26 cellular contexts compared by ENCODE assay signal in genomic region chr4:40378619-40379018, GRCh38. TPM values are rescaled to one million over a fixed set of nuclear protein-coding genes. Genes with fewer than 3 reads are reported as not detected.
"Had no signal": no experiment of that assay in that cellular context is flagged by ENCODE, and none has a peak within 500 bp of the region (broad histone marks: within the 10 kb centered on the region; RNA-seq: fewer than 3 reads in every experiment).

No MANE protein-coding gene starts in this region.

- H3K27ac ChIP-seq: esophagus muscularis mucosa, gastroesophageal sphincter, left ventricle myocardium inferior, lower lobe of right lung, neural progenitor cell, suprapubic skin, upper lobe of right lung had no signal

- H3K4me3 ChIP-seq: esophagus muscularis mucosa, gastroesophageal sphincter, left ventricle myocardium inferior, lower lobe of right lung, neural progenitor cell, pancreas, smooth muscle cell, suprapubic skin, thyroid gland, upper lobe of right lung had no signal

- H3K4me1 Mint-ChIP-seq: stimulated activated effector memory CD8-positive, alpha-beta T cell treated with anti-CD3 and anti-CD28 coated beads, Interleukin-12 subunit alpha, Interleukin-12 subunit beta, amount 100 ng/mL, for 72 hours had no signal

- H3K4me1 ChIP-seq: esophagus muscularis mucosa, gastroesophageal sphincter, left ventricle myocardium inferior, lower lobe of right lung, neural progenitor cell, pancreas, suprapubic skin, upper lobe of right lung had no signal

- H3K9me3 Mint-ChIP-seq: memory B cell; mesothelial cell of epicardium; natural killer cell treated with Interleukin-12 subunit alpha and Interleukin-12 subunit beta and Interleukin-15 and Interleukin-18, amount 100 ng/mL, for 72 hours; neural progenitor cell; stimulated activated effector memory CD8-positive, alpha-beta T cell treated with anti-CD3 and anti-CD28 coated beads, Interleukin-12 subunit alpha, Interleukin-12 subunit beta, amount 100 ng/mL, for 72 hours had no signal

- H3K27ac Mint-ChIP-seq: memory B cell; mesothelial cell of epicardium; natural killer cell treated with Interleukin-12 subunit alpha and Interleukin-12 subunit beta and Interleukin-15 and Interleukin-18, amount 100 ng/mL, for 72 hours; neural progenitor cell; progenitor cell of endocrine pancreas; stimulated activated effector memory CD8-positive, alpha-beta T cell treated with anti-CD3 and anti-CD28 coated beads, Interleukin-12 subunit alpha, Interleukin-12 subunit beta, amount 100 ng/mL, for 72 hours had no signal

- H3K27me3 ChIP-seq: esophagus muscularis mucosa, gastroesophageal sphincter, neural progenitor cell, pancreas, suprapubic skin, thyroid gland, upper lobe of right lung had no signal

- FAIRE-seq: endometrium, pancreas had no signal

- H3K9me3 ChIP-seq: esophagus muscularis mucosa, gastroesophageal sphincter, left ventricle myocardium inferior, lower lobe of right lung, pancreas, suprapubic skin, thyroid gland, upper lobe of right lung had no signal

- H3K27me3 Mint-ChIP-seq: progenitor cell of endocrine pancreas had no signal

- DNase-seq: effector memory CD4-positive, alpha-beta T cell; foreskin fibroblast; glutamatergic neuron; islet precursor cell; left ventricle myocardium inferior; lower lobe of right lung; nucleus accumbens; pancreas; right cardiac atrium; stimulated activated CD4-positive, alpha-beta T cell treated with anti-CD3 and anti-CD28 coated beads, Interleukin-2, amount 100 ng/mL, for 48 hours; stimulated activated CD8-positive, alpha-beta memory T cell treated with anti-CD3 and anti-CD28 coated beads, Interleukin-4, amount 100 ng/mL, for 48 hours; stimulated activated naive CD8-positive, alpha-beta T cell treated with anti-CD3 and anti-CD28 coated beads, Interleukin-15, Interleukin-2, amounts not matched to agents 100 U/mL and 50 U/mL, for 24 hours; upper lobe of right lung had no signal

- H3K36me3 Mint-ChIP-seq: memory B cell; mesothelial cell of epicardium; natural killer cell treated with Interleukin-12 subunit alpha and Interleukin-12 subunit beta and Interleukin-15 and Interleukin-18, amount 100 ng/mL, for 72 hours; neural progenitor cell; stimulated activated effector memory CD8-positive, alpha-beta T cell treated with anti-CD3 and anti-CD28 coated beads, Interleukin-12 subunit alpha, Interleukin-12 subunit beta, amount 100 ng/mL, for 72 hours had no signal

- H3K36me3 ChIP-seq: esophagus muscularis mucosa, gastroesophageal sphincter, left ventricle myocardium inferior, lower lobe of right lung, neural progenitor cell, pancreas, suprapubic skin, thyroid gland, upper lobe of right lung had no signal

- H3K4me3 Mint-ChIP-seq: memory B cell; mesothelial cell of epicardium; natural killer cell treated with Interleukin-12 subunit alpha and Interleukin-12 subunit beta and Interleukin-15 and Interleukin-18, amount 100 ng/mL, for 72 hours; neural progenitor cell; stimulated activated effector memory CD8-positive, alpha-beta T cell treated with anti-CD3 and anti-CD28 coated beads, Interleukin-12 subunit alpha, Interleukin-12 subunit beta, amount 100 ng/mL, for 72 hours had no signal

RNA-seq across cellular contexts. Expression of gene CHRNA9, which starts 43.5 kb away (rescaled TPM):
- total RNA-seq: gastroesophageal sphincter; left ventricle myocardium inferior; lower lobe of right lung; mesothelial cell of epicardium; mucosa of gallbladder; natural killer cell treated with Interleukin-12 subunit alpha and Interleukin-12 subunit beta and Interleukin-15 and Interleukin-18, amount 100 ng/mL, for 72 hours; pancreas; right cardiac atrium; upper lobe of right lung had no signal
